2 cellular contexts compared by ENCODE assay signal in the genomic region with DNA sequence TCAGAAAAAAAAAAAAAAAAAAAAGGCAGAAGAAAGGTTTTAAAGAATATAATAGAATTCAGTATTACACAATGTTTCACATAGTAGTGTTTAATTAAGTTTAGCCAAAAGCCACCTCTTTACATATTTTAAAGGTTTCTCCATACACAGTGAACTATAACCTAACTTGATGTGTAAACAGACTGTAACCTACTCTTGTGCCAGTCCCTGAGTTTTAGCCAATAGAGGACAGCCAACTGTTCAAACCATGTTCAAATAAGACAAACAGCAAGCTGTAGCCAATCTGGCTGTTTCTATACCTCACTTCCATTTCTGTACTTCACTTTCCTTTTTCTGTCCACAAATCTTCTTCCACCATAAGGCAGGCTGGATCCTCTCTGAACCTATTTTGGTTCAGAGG.
TF ChIP-seq lines count a peak whose summit lies in the region.

No MANE protein-coding gene starts in this region.

TF ChIP-seq in GM23338, 12 proteins besides CTCF, POLR2A, EP300 and RAD21 (continued from another document):
- no peak for TF ChIP-seq JUNB (IDR thresholded peaks at IDR 0.05; ENCODE audit: unreplicated experiment)

TF ChIP-seq in WTC11, 78 proteins besides CTCF, POLR2A, EP300 and RAD21 (continued from another document):
- TF ChIP-seq, protein P1, sequence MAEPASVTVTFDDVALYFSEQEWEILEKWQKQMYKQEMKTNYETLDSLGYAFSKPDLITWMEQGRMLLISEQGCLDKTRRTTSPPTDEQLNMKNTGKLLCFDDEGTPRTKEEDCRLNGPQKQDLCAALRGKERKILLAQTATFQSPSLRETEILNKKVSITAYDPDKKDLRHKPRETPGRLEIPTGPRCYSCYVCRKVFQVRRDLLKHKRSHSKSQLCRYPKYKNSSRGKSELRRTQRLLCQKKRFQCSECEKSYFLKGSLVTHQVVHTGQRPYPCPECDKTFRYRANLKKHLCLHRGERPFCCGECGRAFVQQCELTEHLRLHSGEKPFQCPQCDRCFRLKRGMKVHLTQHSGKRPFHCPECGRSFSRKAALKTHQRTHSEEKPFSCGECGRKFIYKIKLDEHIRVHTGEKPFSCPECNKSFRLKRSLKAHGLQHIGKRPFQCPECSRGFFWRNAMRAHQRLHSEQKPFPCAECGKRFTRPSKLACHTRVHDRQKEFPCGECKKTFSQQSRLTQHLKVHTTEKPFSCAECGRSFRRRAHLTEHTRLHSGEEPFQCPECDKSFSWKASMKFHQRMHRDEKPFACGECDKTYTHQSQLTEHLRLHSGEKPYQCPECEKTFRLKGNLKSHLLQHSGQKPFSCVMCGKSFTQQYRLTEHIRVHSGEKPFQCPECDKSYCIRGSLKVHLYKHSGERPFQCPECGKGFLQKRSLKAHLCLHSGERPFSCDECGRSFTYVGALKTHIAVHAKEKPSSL (CRISPR knock-in tag; conservative IDR thresholded peaks at IDR 0.05) = peak; percentile 61; the same call in 1 of the 2 replicates
- 0 out of 2 replicates have a peak, but pooled peaks have one; percentile 40 for TF ChIP-seq NFATC4 (CRISPR knock-in tag; IDR thresholded peaks at IDR 0.05)
- TF ChIP-seq, protein P2, sequence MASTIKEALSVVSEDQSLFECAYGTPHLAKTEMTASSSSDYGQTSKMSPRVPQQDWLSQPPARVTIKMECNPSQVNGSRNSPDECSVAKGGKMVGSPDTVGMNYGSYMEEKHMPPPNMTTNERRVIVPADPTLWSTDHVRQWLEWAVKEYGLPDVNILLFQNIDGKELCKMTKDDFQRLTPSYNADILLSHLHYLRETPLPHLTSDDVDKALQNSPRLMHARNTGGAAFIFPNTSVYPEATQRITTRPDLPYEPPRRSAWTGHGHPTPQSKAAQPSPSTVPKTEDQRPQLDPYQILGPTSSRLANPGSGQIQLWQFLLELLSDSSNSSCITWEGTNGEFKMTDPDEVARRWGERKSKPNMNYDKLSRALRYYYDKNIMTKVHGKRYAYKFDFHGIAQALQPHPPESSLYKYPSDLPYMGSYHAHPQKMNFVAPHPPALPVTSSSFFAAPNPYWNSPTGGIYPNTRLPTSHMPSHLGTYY (CRISPR knock-in tag; IDR thresholded peaks at IDR 0.05) = no peak
- 0 out of 2 replicates have a peak, but pooled peaks have one; percentile 33 for TF ChIP-seq ZNF416 (CRISPR knock-in tag; IDR thresholded peaks at IDR 0.05)
- no peak for TF ChIP-seq PRRX2 (CRISPR knock-in tag; IDR thresholded peaks at IDR 0.05)
- 0 out of 2 replicates have a peak, but pooled peaks have one; percentile 9 for TF ChIP-seq ZNF671 (CRISPR knock-in tag; IDR thresholded peaks at IDR 0.05)
